9 cellular contexts compared by ENCODE assay signal in genomic region chr3:57803647-57804081, GRCh38. TPM values are rescaled to one million over a fixed set of nuclear protein-coding genes. Genes with fewer than 3 reads are reported as not detected.
A peak's percentile ranks its signal among the peaks of the same experiment; 100 is the strongest.
DNase-seq lines count a peak whose midpoint lies in the region; ATAC-seq, FAIRE-seq and TF ChIP-seq lines count a peak whose summit lies in the region.
"Had no signal": no experiment of that assay in that cellular context is flagged by ENCODE, and none has a peak within 500 bp of the region (broad histone marks: within the 10 kb centered on the region; RNA-seq: fewer than 3 reads in every experiment).

No MANE protein-coding gene starts in this region.

- H3K9ac ChIP-seq in HUES48 (ENCODE audit: low read depth, low read length): no peak overlapping the region
- peak overlapping the region; percentile 2; the same call in 1 of the 2 replicates for H3K9ac ChIP-seq in GM12878 (ENCODE audit: control insufficient read depth, insufficient read depth, low read length)

- TF ChIP-seq EP300 in GM12878 (IDR thresholded peaks at IDR 0.05; ENCODE audit: borderline replicate concordance in 1 of 2, control insufficient read depth in 1 of 2, low read depth in 2 of 2, low read length in 2 of 2): no peak

- 38% methylated on average over 3 of the region's 3 CpGs for WGBS in GM12878 (ENCODE audit: insufficient coverage, insufficient replicate concordance, low lambda C conversion rate, missing lambda C conversion rate)
- WGBS in thymus: 36% methylated on average over 3 of the region's 3 CpGs

- no peaks in the 10 kb centered on the region for H3K9me3 ChIP-seq in HUES48 (ENCODE audit: control insufficient read depth, insufficient read depth, low read length)
- no peaks in the 10 kb centered on the region for H3K9me3 ChIP-seq in GM12878 (replicated peaks; ENCODE audit: control insufficient read depth, insufficient read depth, low read length)
- no peaks in the 10 kb centered on the region for H3K9me3 ChIP-seq in thymus (ENCODE audit: control insufficient read depth)

- TF ChIP-seq CTCF in GM12878 (IDR thresholded peaks at IDR 0.05 in 2 of 3, conservative IDR thresholded peaks at IDR 0.05 in 1 of 3; ENCODE audit: control insufficient read depth in 2 of 3, extremely low read depth in 1 of 3, insufficient read depth in 1 of 3, low read depth in 3 of 3, low read length in 3 of 3) (no peak), kidney epithelial cell (IDR thresholded peaks at IDR 0.05; ENCODE audit: insufficient read depth, low read length, poor library complexity, severe bottlenecking) (no peak), GM20000 (IDR thresholded peaks at IDR 0.05; ENCODE audit: extremely low read depth, missing control alignments) (no peak)

- ATAC-seq in GM12878: peak; percentile 66

- TF ChIP-seq RAD21 in GM12878 (IDR thresholded peaks at IDR 0.05; ENCODE audit: insufficient read depth, low read depth, low read length): no peak

- POLR2A ChIA-PET in GM12878 (lab: Charles Lee): no interaction called here

- H3K4me1 ChIP-seq in HUES48 (ENCODE audit: control insufficient read depth, insufficient read depth, low read length): peaks cover 41% of the 10 kb centered on the region
- no peaks in the 10 kb centered on the region; the same call in 1 of the 2 replicates for H3K4me1 ChIP-seq in GM12878 (ENCODE audit: control insufficient read depth, insufficient read depth, low read length)
- H3K4me1 ChIP-seq in thymus (ENCODE audit: control insufficient read depth, insufficient read depth, low read length): peaks cover 3% of the 10 kb centered on the region

- CTCF ChIA-PET in GM12878 (lab: Yijun Ruan, JAX): no interaction called here

- BruUV-seq in GM12878 (replicated peaks; lab: Mats Ljungman, UMichigan): no TSS peak

- H3K36me3 ChIP-seq in HUES48 (ENCODE audit: control insufficient read depth, insufficient read depth, low read length) (no peaks in the 10 kb centered on the region), GM12878 (ENCODE audit: control insufficient read depth in 2 of 2, insufficient read depth in 2 of 2, low read length in 1 of 2) (no peaks in the 10 kb centered on the region), kidney epithelial cell (ENCODE audit: control insufficient read depth, insufficient read depth, low read length) (no peaks in the 10 kb centered on the region), thymus (ENCODE audit: control insufficient read depth, insufficient read depth) (no peaks in the 10 kb centered on the region)

- intact Hi-C loops in GM12878 (cut with micrococcal nuclease; ENCODE audit: unreplicated experiment): no loop called here

- H3K4me3 ChIP-seq in HUES48 (ENCODE audit: low read depth, low read length) (no peak overlapping the region), GM12878 (no peak overlapping the region), kidney epithelial cell (ENCODE audit: low read depth, low read length) (no peak overlapping the region), thymus (ENCODE audit: low read length) (no peak overlapping the region)

- peaks cover 13% of the 10 kb centered on the region for H3K79me2 ChIP-seq in GM12878 (ENCODE audit: control insufficient read depth, insufficient read depth, low read length)

- FAIRE-seq in GM12878 (lab: Jason Lieb, UNC): no peak
- FAIRE-seq: frontal cortex had no signal

- in situ Hi-C loops in GM12878 (cut with MboI): no loop called here

- no peaks in the 10 kb centered on the region for H3K27me3 ChIP-seq in HUES48 (ENCODE audit: control insufficient read depth, insufficient read depth, low read length)
- H3K27me3 ChIP-seq in GM12878 (replicated peaks in 1 of 2; ENCODE audit: control insufficient read depth in 2 of 2, insufficient read depth in 2 of 2, low read length in 1 of 2): no peaks in the 10 kb centered on the region
- no peaks in the 10 kb centered on the region for H3K27me3 ChIP-seq in kidney epithelial cell (ENCODE audit: control insufficient read depth, insufficient read depth, low read length)
- no peaks in the 10 kb centered on the region for H3K27me3 ChIP-seq in thymus (ENCODE audit: control insufficient read depth, insufficient read depth)

- H3K4me2 ChIP-seq in GM12878 (ENCODE audit: control insufficient read depth, insufficient read depth): peak overlapping the region; percentile 38

- H3K27ac ChIP-seq in HUES48 (ENCODE audit: low read depth, low read length) (peak overlapping the region; percentile 83), GM12878 (ENCODE audit: control insufficient read depth, insufficient read depth) (peak overlapping the region; percentile 34), thymus (ENCODE audit: low read depth) (peak overlapping the region; percentile 36)

- no peaks in the 10 kb centered on the region for H4K20me1 ChIP-seq in GM12878 (ENCODE audit: control insufficient read depth, insufficient read depth)

- RAD21 ChIA-PET in GM12878 (lab: Charles Lee; ENCODE audit: unreplicated experiment): no interaction called here

- SMC1A ChIA-PET in GM12878 (lab: Charles Lee; ENCODE audit: uncharacterized antibody, unreplicated experiment): interaction anchor here (1.4 kb wide), 1 partner anchor 37 kb away, joined by 3 read pairs; no protein-coding TSS in a partner anchor

- no peak overlapping the region for H2AFZ ChIP-seq in GM12878 (ENCODE audit: control insufficient read depth, low read depth, low read length)

- peak; percentile 80 for DNase-seq in AG08395 (ENCODE audit: low spot score)
- no peak for DNase-seq in GM12878 (ENCODE audit: low read depth, low spot score)
- DNase-seq in kidney epithelial cell (ENCODE audit: low read depth): peak; percentile 87
- no peak for DNase-seq in GM20000 (ENCODE audit: low spot score)
- no peak for DNase-seq in NCI-H1930 (lab: John Stamatoyannopoulos, UW)
- DNase-seq in NCI-H2107 treated with DMSO at 0.1 percent for 48 hours (lab: John Stamatoyannopoulos, UW; ENCODE audit: unreplicated experiment): no peak

- TF ChIP-seq POLR2A in GM12878 (IDR thresholded peaks at IDR 0.05; ENCODE audit: low read depth, low read length): no peak

TF ChIP-seq in GM12878, 131 proteins besides CTCF, POLR2A, EP300 and RAD21:
- TF ChIP-seq JUNB (IDR thresholded peaks at IDR 0.05) (peak; percentile 30; the same call in 1 of the 2 replicates), HDAC2 (IDR thresholded peaks at IDR 0.05) (no peak), BHLHE40 (IDR thresholded peaks at IDR 0.05; ENCODE audit: borderline replicate concordance in 1 of 2, low read depth in 2 of 2, low read length in 1 of 2) (peak in 1 of 2 experiments; percentile 64; a peak in 2 of 4 replicates), RAD51 (IDR thresholded peaks at IDR 0.05) (peak; percentile 68), RELB (IDR thresholded peaks at IDR 0.05; ENCODE audit: low read depth) (peak; percentile 35; the same call in 1 of the 2 replicates), CBFB (IDR thresholded peaks at IDR 0.05; ENCODE audit: low read depth) (no peak), PKNOX1 (IDR thresholded peaks at IDR 0.05) (0 out of 2 replicates have a peak, but pooled peaks have one; percentile 15)

RNA-seq across cellular contexts. Expression of gene SLMAP, which starts 47.6 kb away (rescaled TPM):
- 165 and 166 TPM in 2 replicates for total RNA-seq in GM12878 (2013; cell fraction: nucleolus; rRNA removed)
- 28.0 and 32.0 TPM in 2 replicates for total RNA-seq in GM12878 (2014; rRNA removed)
- total RNA-seq in GM12878 (2014; rRNA removed; fragmentation: Illumina TruSeq; extraction: Trizol): 31.6 and 32.8 TPM in 2 replicates
- total RNA-seq in GM12878 (2021): 39.8 and 43.8 TPM in 2 replicates
- 10.0 TPM for polyA plus RNA-seq in GM12878 (2011; ENCODE audit: low read depth)
- 33.8 and 44.3 TPM in 2 replicates for polyA plus RNA-seq in GM12878 (2011; rRNA removed)
- 12.8 and 13.7 TPM in 2 replicates for polyA plus RNA-seq in GM12878 (2011; cell fraction: cytosol; rRNA removed)
- 27.9 and 29.0 TPM in 2 replicates for polyA plus RNA-seq in GM12878 (2011; cell fraction: nucleus; rRNA removed)
- 15.1 and 15.6 TPM in 2 replicates for polyA plus RNA-seq in GM12878 (2012)
- 24.7 and 25.5 TPM in 2 replicates for polyA plus RNA-seq in GM12878 (2014; fragmentation: Illumina TruSeq; extraction: Trizol)
- 10 to 100 TPM in 1 of 2 experiments, 1 to 10 TPM in 1; 8.3 to 10.4 TPM for polyA plus RNA-seq in GM12878 (2014; fragmentation: Nextera tagmentation; extraction: Ambion mirVana)
- 15.1 and 17.7 TPM in 2 replicates for polyA plus RNA-seq in GM12878 (2014; rRNA removed)
- polyA plus RNA-seq in GM12878 (2016; fragmentation: Nextera tagmentation; extraction: Ambion mirVana): 10 to 100 TPM; 22.9 to 28.3 TPM
- polyA minus RNA-seq in GM12878 (2011; rRNA and poly(A)+ RNA removed): 52.5 and 59.2 TPM in 2 replicates
- polyA minus RNA-seq in GM12878 (2011; cell fraction: cytosol; rRNA and poly(A)+ RNA removed): 17.4 and 23.6 TPM in 2 replicates
- 41.2 and 71.8 TPM in 2 replicates for polyA minus RNA-seq in GM12878 (2011; cell fraction: nucleus; rRNA and poly(A)+ RNA removed)
- 48.6 and 51.7 TPM in 2 replicates for total RNA-seq in kidney epithelial cell
- 36.3 TPM for polyA plus RNA-seq in thymus

Comparison
In these comparisons a context has a peak if more than half of its experiments do, and no peak if none do; other contexts are left out.
1. DNase-seq: peak in AG08395 (single experiment) and kidney epithelial cell (single experiment); none in GM12878 (single experiment), GM20000 (single experiment), NCI-H1930 (0 of 2) and NCI-H2107 treated with DMSO at 0.1 percent for 48 hours (single experiment).
2. Peak in every context shown above with its lines, with median percentiles within 50 percentile points of each other: H3K27ac ChIP-seq.